ENCODE assay signal across 16 cellular contexts in the genomic region with DNA sequence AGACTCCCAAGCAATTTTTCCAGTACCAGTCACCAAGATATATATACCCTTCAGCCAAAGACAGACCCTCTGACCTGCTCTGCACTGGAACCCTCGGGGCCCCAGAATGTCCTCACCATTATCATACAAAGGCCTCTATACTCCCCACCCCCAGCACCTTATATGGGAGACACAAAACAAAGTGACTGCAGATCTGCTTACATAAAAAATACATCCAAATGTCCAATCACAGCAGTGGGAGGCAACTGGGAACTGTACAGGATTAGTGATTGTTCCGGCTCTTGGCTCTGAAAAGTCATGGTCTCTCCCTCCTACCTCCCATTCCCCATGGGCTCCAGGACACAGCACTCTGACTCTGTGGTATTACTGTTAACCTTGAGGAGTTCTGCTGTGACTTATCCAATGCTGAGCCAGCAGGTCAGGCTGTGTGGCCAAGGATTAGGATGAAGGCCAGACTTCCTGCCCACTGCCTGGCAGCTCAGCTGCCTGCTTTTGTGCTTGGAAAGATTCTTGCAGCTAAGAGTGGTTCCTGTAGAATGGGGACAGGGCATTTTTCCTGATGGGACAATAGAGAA. TPM values are rescaled to one million over a fixed set of nuclear protein-coding genes. Genes with fewer than 3 reads are reported as not detected.
DNase-seq lines count a peak whose midpoint lies in the region; ATAC-seq and TF ChIP-seq lines count a peak whose summit lies in the region.
"Had no signal": no experiment of that assay in that cellular context is flagged by ENCODE, and none has a peak within 500 bp of the region (broad histone marks: within the 10 kb centered on the region; RNA-seq: fewer than 3 reads in every experiment).

No MANE protein-coding gene starts in this region.

- in situ Hi-C loops in mammary epithelial cell (cut with MboI; ENCODE audit: low sequenced_read_pairs in 2 of 2), result no loop called here

- H3K36me3 Mint-ChIP-seq in stimulated activated effector memory CD8-positive, alpha-beta T cell treated with anti-CD3 and anti-CD28 coated beads, Interleukin-12 subunit alpha, Interleukin-12 subunit beta, amount 100 ng/mL, for 72 hours, result peaks cover 1% of the 10 kb centered on the region
- H3K36me3 Mint-ChIP-seq in activated CD4-positive, alpha-beta T cell treated with anti-CD3 and anti-CD28 coated beads, Interleukin-2, amount 10 ng/mL, durations not matched to agents 24 days and 14 days (ENCODE audit: low read depth), result peaks cover 3% of the 10 kb centered on the region
- H3K36me3 Mint-ChIP-seq in Calu3 (ENCODE audit: insufficient read depth, unreplicated experiment), result no peaks in the 10 kb centered on the region

- no peaks in the 10 kb centered on the region for H3K27me3 Mint-ChIP-seq in activated CD4-positive, alpha-beta T cell treated with anti-CD3 and anti-CD28 coated beads, Interleukin-2, amount 10 ng/mL, durations not matched to agents 24 days and 14 days
- H3K27me3 Mint-ChIP-seq in Calu3 (ENCODE audit: unreplicated experiment), result no peaks in the 10 kb centered on the region
- H3K27me3 Mint-ChIP-seq: activated T-helper 17 cell treated with anti-CD3 and anti-CD28 coated beads, Interleukin-2, amount 50 U/mL, for 72 hours; progenitor cell of endocrine pancreas had no signal

- no peaks in the 10 kb centered on the region for H4K20me1 ChIP-seq in mammary epithelial cell (ENCODE audit: insufficient read depth, low read length)

- H3K4me1 Mint-ChIP-seq in stimulated activated effector memory CD8-positive, alpha-beta T cell treated with anti-CD3 and anti-CD28 coated beads, Interleukin-12 subunit alpha, Interleukin-12 subunit beta, amount 100 ng/mL, for 72 hours, result no peaks in the 10 kb centered on the region
- H3K4me1 Mint-ChIP-seq in activated CD4-positive, alpha-beta T cell treated with anti-CD3 and anti-CD28 coated beads, Interleukin-2, amount 10 ng/mL, durations not matched to agents 24 days and 14 days, result no peaks in the 10 kb centered on the region
- H3K4me1 Mint-ChIP-seq in Calu3 (ENCODE audit: low read depth, unreplicated experiment), result peaks cover 12% of the 10 kb centered on the region
- H3K4me1 Mint-ChIP-seq: activated T-helper 17 cell treated with anti-CD3 and anti-CD28 coated beads, Interleukin-2, amount 50 U/mL, for 72 hours; CD8-positive, alpha-beta memory T cell had no signal

- TF ChIP-seq CTCF in mammary epithelial cell (conservative IDR thresholded peaks at IDR 0.05 in 1 of 2, IDR thresholded peaks at IDR 0.05 in 1 of 2; ENCODE audit: extremely low read depth in 1 of 2, insufficient read depth in 1 of 2, low read depth in 1 of 2, low read length in 2 of 2), result no peak
- no peak for TF ChIP-seq CTCF in right lobe of liver (IDR thresholded peaks at IDR 0.05)
- TF ChIP-seq CTCF in Calu3 (IDR thresholded peaks at IDR 0.05; ENCODE audit: unreplicated experiment), result no peak

- no peak overlapping the region for H3K27ac ChIP-seq in mammary epithelial cell (ENCODE audit: insufficient read depth, low read depth, low read length)
- H3K27ac ChIP-seq in right lobe of liver, result no peak overlapping the region

- H3K4me1 ChIP-seq in mammary epithelial cell (ENCODE audit: insufficient read depth, low read length) (no peaks in the 10 kb centered on the region), right lobe of liver (no peaks in the 10 kb centered on the region)

- BruUV-seq in mammary epithelial cell (replicated peaks; lab: Mats Ljungman, UMichigan) (no TSS peak), Calu3 (replicated peaks; lab: Mats Ljungman, UMichigan) (no TSS peak)

- H3K9ac ChIP-seq in mammary epithelial cell (ENCODE audit: insufficient read depth, low read length), result no peak overlapping the region

- H3K27ac Mint-ChIP-seq in stimulated activated effector memory CD8-positive, alpha-beta T cell treated with anti-CD3 and anti-CD28 coated beads, Interleukin-12 subunit alpha, Interleukin-12 subunit beta, amount 100 ng/mL, for 72 hours, result peak overlapping the region; percentile 48
- no peak overlapping the region for H3K27ac Mint-ChIP-seq in activated CD4-positive, alpha-beta T cell treated with anti-CD3 and anti-CD28 coated beads, Interleukin-2, amount 10 ng/mL, durations not matched to agents 24 days and 14 days
- H3K27ac Mint-ChIP-seq in Calu3 (ENCODE audit: unreplicated experiment), result no peak overlapping the region
- H3K27ac Mint-ChIP-seq: activated CD8-positive, alpha-beta T cell treated with anti-CD3 and anti-CD28 coated beads, Interleukin-2, amount 10 ng/mL, durations not matched to agents 7 days and 5 days; activated T-helper 17 cell treated with anti-CD3 and anti-CD28 coated beads, Interleukin-2, amount 50 U/mL, for 72 hours; CD8-positive, alpha-beta memory T cell; progenitor cell of endocrine pancreas had no signal

- H3K36me3 ChIP-seq in mammary epithelial cell (ENCODE audit: insufficient read depth, low read length) (no peaks in the 10 kb centered on the region), right lobe of liver (no peaks in the 10 kb centered on the region)

- H3K27me3 ChIP-seq in mammary epithelial cell (ENCODE audit: insufficient read depth, low read length), result no peaks in the 10 kb centered on the region
- no peaks in the 10 kb centered on the region for H3K27me3 ChIP-seq in right lobe of liver

- peak; percentile 40 to 59 (median 48) for ATAC-seq in right lobe of liver
- no peak for ATAC-seq in stimulated activated effector memory CD8-positive, alpha-beta T cell treated with anti-CD3 and anti-CD28 coated beads, Interleukin-12 subunit alpha, Interleukin-12 subunit beta, amount 100 ng/mL, for 72 hours
- ATAC-seq: activated CD8-positive, alpha-beta T cell treated with anti-CD3 and anti-CD28 coated beads, Interleukin-2, amount 10 ng/mL, durations not matched to agents 7 days and 5 days; activated T-helper 17 cell treated with anti-CD3 and anti-CD28 coated beads, Interleukin-2, amount 50 U/mL, for 72 hours; mucosa of descending colon had no signal

- H2AFZ ChIP-seq in mammary epithelial cell (ENCODE audit: low read depth, low read length), result peak overlapping the region; percentile 62

- intact Hi-C loops in mammary epithelial cell (cut with micrococcal nuclease), result no loop called here
- intact Hi-C loops in right lobe of liver (cut with DNase I), result no loop called here
- intact Hi-C loops in activated CD4-positive, alpha-beta T cell treated with anti-CD3 and anti-CD28 coated beads, Interleukin-2, amount 10 ng/mL, durations not matched to agents 24 days and 14 days (cut with micrococcal nuclease), result no loop called here
- intact Hi-C loops in Calu3 (cut with micrococcal nuclease; ENCODE audit: unreplicated experiment), result no loop called here

- no peaks in the 10 kb centered on the region for H3K79me2 ChIP-seq in mammary epithelial cell (ENCODE audit: insufficient read depth, low read length)

- no peak for TF ChIP-seq POLR2A in right lobe of liver (IDR thresholded peaks at IDR 0.05)

- CTCF ChIA-PET in mammary epithelial cell (lab: Charles Lee; ENCODE audit: low non-redundant PET), result no interaction called here
- CTCF ChIA-PET in Calu3 (lab: Charles Lee), result no interaction called here

- 94% methylated on average over 2 of the region's 2 CpGs for WGBS in mammary epithelial cell (ENCODE audit: low coverage, missing lambda C conversion rate)
- 44% methylated on average over 1 of the region's 2 CpGs for WGBS in right lobe of liver (ENCODE audit: insufficient coverage, low coverage, low lambda C conversion rate, missing lambda C conversion rate)

- H3K9me3 ChIP-seq in mammary epithelial cell (replicated peaks; ENCODE audit: insufficient read depth, low read length), result no peaks in the 10 kb centered on the region
- H3K9me3 ChIP-seq in right lobe of liver, result no peaks in the 10 kb centered on the region
- H3K9me3 ChIP-seq: mucosa of descending colon had no signal

- no peak overlapping the region for H3K4me2 ChIP-seq in mammary epithelial cell (ENCODE audit: insufficient read depth, low read depth, low read length)

- H3K4me3 Mint-ChIP-seq in stimulated activated effector memory CD8-positive, alpha-beta T cell treated with anti-CD3 and anti-CD28 coated beads, Interleukin-12 subunit alpha, Interleukin-12 subunit beta, amount 100 ng/mL, for 72 hours, result no peak overlapping the region
- no peak overlapping the region for H3K4me3 Mint-ChIP-seq in activated CD4-positive, alpha-beta T cell treated with anti-CD3 and anti-CD28 coated beads, Interleukin-2, amount 10 ng/mL, durations not matched to agents 24 days and 14 days
- no peak overlapping the region for H3K4me3 Mint-ChIP-seq in Calu3 (ENCODE audit: low read depth, unreplicated experiment)
- H3K4me3 Mint-ChIP-seq: activated CD8-positive, alpha-beta T cell treated with anti-CD3 and anti-CD28 coated beads, Interleukin-2, amount 10 ng/mL, durations not matched to agents 7 days and 5 days; activated T-helper 17 cell treated with anti-CD3 and anti-CD28 coated beads, Interleukin-2, amount 50 U/mL, for 72 hours; CD8-positive, alpha-beta memory T cell had no signal

- H3K4me3 ChIP-seq in mammary epithelial cell (replicated peaks in 1 of 3; ENCODE audit: insufficient read depth in 1 of 3, low read depth in 2 of 3, low read length in 3 of 3) (no peak overlapping the region), right lobe of liver (no peak overlapping the region)
- H3K4me3 ChIP-seq: mucosa of descending colon had no signal

- DNase-seq in M059J (ENCODE audit: low read depth) (peak; percentile 61), mammary epithelial cell (no peak), right lobe of liver (peak in 1 of 3 donors; percentile 27), NCI-H510A (lab: John Stamatoyannopoulos, UW) (no peak), Calu3 (no peak)
- no peak for DNase-seq in stimulated activated effector memory CD8-positive, alpha-beta T cell treated with anti-CD3 and anti-CD28 coated beads, Interleukin-12 subunit alpha, Interleukin-12 subunit beta, amount 100 ng/mL, for 72 hours (ENCODE audit: low spot score in 2 of 2)
- DNase-seq in activated CD4-positive, alpha-beta T cell treated with anti-CD3 and anti-CD28 coated beads, Interleukin-2, amount 10 ng/mL, durations not matched to agents 24 days and 14 days, result no peak
- DNase-seq: activated CD8-positive, alpha-beta T cell treated with anti-CD3 and anti-CD28 coated beads, Interleukin-2, amount 10 ng/mL, durations not matched to agents 7 days and 5 days; CD8-positive, alpha-beta memory T cell; GOT3; mucosa of descending colon; NCI-H1092 treated with DMSO at 0.1 percent for 48 hours; NK-92 treated with Interleukin-12 subunit alpha and Interleukin-12 subunit beta, amount 100 ng/mL, for 24 hours; stimulated activated CD4-positive, alpha-beta T cell treated with anti-CD3 and anti-CD28 coated beads, Interleukin-1b, Interleukin-23, amount 100 ng/mL, for 48 hours had no signal

- dilution Hi-C loops in mammary epithelial cell (cut with HindIII; ENCODE audit: low sequenced_read_pairs), result no loop called here

- no peaks in the 10 kb centered on the region for H3K9me3 Mint-ChIP-seq in stimulated activated effector memory CD8-positive, alpha-beta T cell treated with anti-CD3 and anti-CD28 coated beads, Interleukin-12 subunit alpha, Interleukin-12 subunit beta, amount 100 ng/mL, for 72 hours
- H3K9me3 Mint-ChIP-seq in activated CD4-positive, alpha-beta T cell treated with anti-CD3 and anti-CD28 coated beads, Interleukin-2, amount 10 ng/mL, durations not matched to agents 24 days and 14 days, result no peaks in the 10 kb centered on the region
- no peaks in the 10 kb centered on the region for H3K9me3 Mint-ChIP-seq in Calu3 (ENCODE audit: low read depth, unreplicated experiment)
- H3K9me3 Mint-ChIP-seq: activated T-helper 17 cell treated with anti-CD3 and anti-CD28 coated beads, Interleukin-2, amount 50 U/mL, for 72 hours; CD8-positive, alpha-beta memory T cell had no signal

RNA-seq across cellular contexts. Expression of a gene that starts 13.7 kb away (rescaled TPM):
- 77.4 and 89.0 TPM in 2 replicates for total RNA-seq in M059J (2014; rRNA removed; shearing (Covaris generic))
- total RNA-seq in mammary epithelial cell, result 10 to 100 TPM; 34.3 to 76.3 TPM
- 151 TPM for polyA plus RNA-seq in mammary epithelial cell
- 190 TPM for polyA minus RNA-seq in mammary epithelial cell
- total RNA-seq in right lobe of liver, result 10 to 100 TPM; 64.3 to 80.1 (median 72.3) TPM
- 119 and 126 TPM in 2 replicates for total RNA-seq in activated CD4-positive, alpha-beta T cell treated with anti-CD3 and anti-CD28 coated beads, Interleukin-2, amount 10 ng/mL, durations not matched to agents 24 days and 14 days
- total RNA-seq in Calu3 (2022), result 76.5 and 83.3 TPM in 2 replicates

RNA-seq across cellular contexts. Expression of a gene that starts 35.0 kb away (rescaled TPM):
- 2.6 and 3.6 TPM in 2 replicates for total RNA-seq in M059J (2014; rRNA removed; shearing (Covaris generic))
- total RNA-seq in mammary epithelial cell (1 to 10 TPM in 1 of 2 donors, under 1 TPM in 1; 0.78 to 1.0 TPM), right lobe of liver (10 to 100 TPM in 2 of 6 experiments, 1 to 10 TPM in 4; 6.2 to 11.4 (median 7.3) TPM), Calu3 (2022) (8.7 and 10.2 TPM in 2 replicates)
- 0.34 TPM for polyA plus RNA-seq in mammary epithelial cell
- not detected for polyA minus RNA-seq in mammary epithelial cell
- 0.40 TPM in 1 of 2 replicates, not detected in the other for total RNA-seq in activated CD4-positive, alpha-beta T cell treated with anti-CD3 and anti-CD28 coated beads, Interleukin-2, amount 10 ng/mL, durations not matched to agents 24 days and 14 days
- polyA plus RNA-seq: CD8-positive, alpha-beta memory T cell had no signal

RNA-seq across cellular contexts. Expression of a gene that starts 49.5 kb away (rescaled TPM):
- total RNA-seq in M059J (2014; rRNA removed; shearing (Covaris generic)), result 54.5 and 325 TPM in 2 replicates
- total RNA-seq in mammary epithelial cell, result 100 to 1,000 TPM in 1 of 2 donors, 10 to 100 TPM in 1; 20.3 to 126 TPM
- 61.5 TPM for polyA plus RNA-seq in mammary epithelial cell
- 3.8 TPM for polyA minus RNA-seq in mammary epithelial cell
- total RNA-seq in right lobe of liver, result 10 to 100 TPM; 42.0 to 96.6 (median 47.6) TPM
- 189 and 194 TPM in 2 replicates for total RNA-seq in activated CD4-positive, alpha-beta T cell treated with anti-CD3 and anti-CD28 coated beads, Interleukin-2, amount 10 ng/mL, durations not matched to agents 24 days and 14 days
- 110 and 111 TPM in 2 replicates for total RNA-seq in Calu3 (2022)

RNA-seq across cellular contexts. Expression of a gene that starts 56.2 kb away (rescaled TPM):
- 251 and 313 TPM in 2 replicates for total RNA-seq in M059J (2014; rRNA removed; shearing (Covaris generic))
- total RNA-seq in mammary epithelial cell (100 to 1,000 TPM; 525 to 766 TPM), right lobe of liver (10 to 100 TPM in 4 of 6 experiments, 1 to 10 TPM in 2; 8.7 to 26.0 (median 12.8) TPM), Calu3 (2022) (7.8 and 10.5 TPM in 2 replicates)
- polyA plus RNA-seq in mammary epithelial cell, result 351 TPM
- polyA minus RNA-seq in mammary epithelial cell, result 343 TPM
- 2.1 and 3.2 TPM in 2 replicates for total RNA-seq in activated CD4-positive, alpha-beta T cell treated with anti-CD3 and anti-CD28 coated beads, Interleukin-2, amount 10 ng/mL, durations not matched to agents 24 days and 14 days
- polyA plus RNA-seq: CD8-positive, alpha-beta memory T cell had no signal
